14 cellular contexts compared by ENCODE assay signal in the genomic region with DNA sequence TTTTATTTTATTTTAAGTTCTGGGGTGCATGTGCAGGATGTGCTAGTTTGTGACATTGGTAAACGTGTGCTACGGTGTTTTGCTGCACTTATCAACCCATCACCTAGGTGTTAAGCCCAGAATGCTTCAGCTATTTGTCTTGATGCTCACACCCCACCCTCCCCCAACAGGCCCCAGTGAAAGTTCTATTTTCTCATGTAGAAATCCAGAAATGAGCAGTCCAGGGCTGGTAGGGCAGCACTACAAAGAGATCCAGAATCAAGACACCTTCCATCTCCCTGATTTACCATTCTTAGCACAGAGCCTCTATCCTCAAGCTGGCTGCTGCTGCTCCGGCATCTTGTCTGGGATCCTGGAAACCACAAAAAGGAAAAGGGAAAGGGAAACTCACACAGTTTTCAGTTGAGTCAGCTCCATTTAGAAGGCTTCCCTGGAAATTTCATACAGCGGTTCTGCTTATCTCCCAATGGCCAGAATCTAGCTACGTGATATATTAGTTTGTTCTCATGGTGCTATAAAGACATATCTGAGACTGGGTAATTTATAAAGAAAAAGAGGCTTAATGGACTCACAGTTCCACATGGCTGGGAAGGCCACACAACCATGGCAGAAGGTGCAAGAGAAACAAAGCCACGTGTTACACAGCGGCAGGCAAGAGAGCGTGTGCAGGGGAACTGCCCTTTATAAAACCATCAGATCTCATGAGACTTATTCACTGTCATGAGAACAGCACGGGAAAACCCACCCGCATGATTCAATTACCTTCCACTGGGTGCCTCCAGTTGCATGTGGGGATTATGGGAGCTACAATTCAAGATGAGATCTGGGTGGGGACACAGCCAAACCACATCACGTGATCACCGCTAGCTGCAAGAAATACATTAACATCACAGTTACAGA.
DNase-seq lines count a peak whose midpoint lies in the region; ATAC-seq, FAIRE-seq and TF ChIP-seq lines count a peak whose summit lies in the region.
"Had no signal": no experiment of that assay in that cellular context is flagged by ENCODE, and none has a peak within 500 bp of the region (broad histone marks: within the 10 kb centered on the region; RNA-seq: fewer than 3 reads in every experiment).

No MANE protein-coding gene starts in this region.

- H3K9me3 ChIP-seq in MM.1S (replicated peaks; ENCODE audit: insufficient read depth, low read length), result no peaks in the 10 kb centered on the region
- H3K9me3 ChIP-seq: lower lobe of right lung had no signal

- H3K9me2 ChIP-seq in MM.1S (replicated peaks; ENCODE audit: insufficient read depth, low read length), result no peaks in the 10 kb centered on the region

- no peaks in the 10 kb centered on the region for H4K20me1 ChIP-seq in MM.1S (ENCODE audit: insufficient read depth, low read length)

- peaks cover 19% of the 10 kb centered on the region for H3K4me1 Mint-ChIP-seq in stimulated activated memory B cell treated with anti-CD40 and anti-IgM and Interleukin-4, amounts not matched to agents 10 μg/mL and 1 μg/mL and 100 μg/mL, for 72 hours

- H3K9ac ChIP-seq in MM.1S (ENCODE audit: low read length), result no peak overlapping the region

- H3K27me3 Mint-ChIP-seq in stimulated activated memory B cell treated with anti-CD40 and anti-IgM and Interleukin-4, amounts not matched to agents 10 μg/mL and 1 μg/mL and 100 μg/mL, for 72 hours, result no peaks in the 10 kb centered on the region

- H3K27me3 ChIP-seq in MM.1S (replicated peaks; ENCODE audit: insufficient read depth, low read length), result no peaks in the 10 kb centered on the region

- no peak for FAIRE-seq in RCC 7860 (lab: Jason Lieb, UNC)

- H3K4me3 ChIP-seq in MM.1S (ENCODE audit: low read length), result no peak overlapping the region
- H3K4me3 ChIP-seq: lower lobe of right lung had no signal

- no peak overlapping the region for H3K27ac ChIP-seq in MM.1S (ENCODE audit: low read length)
- H3K27ac ChIP-seq: lower lobe of right lung had no signal

- H3K4me2 ChIP-seq in MM.1S (ENCODE audit: low read depth, low read length), result no peak overlapping the region

- peak overlapping the region; percentile 74 for H3K4me3 Mint-ChIP-seq in stimulated activated memory B cell treated with anti-CD40 and anti-IgM and Interleukin-4, amounts not matched to agents 10 μg/mL and 1 μg/mL and 100 μg/mL, for 72 hours

- no peaks in the 10 kb centered on the region for H3K79me2 ChIP-seq in MM.1S (ENCODE audit: low read length)

- DNase-seq in stimulated activated CD4-positive, alpha-beta T cell treated with anti-CD3 and anti-CD28 coated beads, Interleukin-15, amount 100 ng/mL, for 24 hours, result peak; percentile 18
- no peak for DNase-seq in stimulated activated CD4-positive, alpha-beta T cell treated with anti-CD3 and anti-CD28 coated beads, Interleukin-4, amount 100 ng/mL, for 24 hours
- DNase-seq in NCI-H2029 (lab: John Stamatoyannopoulos, UW) (no peak), MM.1S (no peak), RCC 7860 (ENCODE audit: low spot score) (no peak)
- DNase-seq: aorta; DMS79; lower lobe of right lung; NCI-H146; NK-92 treated with Interleukin-12 subunit alpha and Interleukin-12 subunit beta, amount 100 ng/mL, for 24 hours; T-helper 1 cell had no signal

- no peaks in the 10 kb centered on the region for H3F3A ChIP-seq in MM.1S (ENCODE audit: insufficient read depth, low read length)

- ATAC-seq in GM21737 (IDR thresholded peaks at IDR 0.05; ENCODE audit: unreplicated experiment) (peak; percentile 45), HG03432 (IDR thresholded peaks at IDR 0.05; ENCODE audit: unreplicated experiment) (peak; percentile 73)
- peak; percentile 87 for ATAC-seq in stimulated activated memory B cell treated with anti-CD40 and anti-IgM and Interleukin-4, amounts not matched to agents 10 μg/mL and 1 μg/mL and 100 μg/mL, for 72 hours
- ATAC-seq: lower lobe of right lung had no signal

- no peak for TF ChIP-seq CTCF in MM.1S (IDR thresholded peaks at IDR 0.05; ENCODE audit: low read length)

- no peaks in the 10 kb centered on the region for H3K9me3 Mint-ChIP-seq in stimulated activated memory B cell treated with anti-CD40 and anti-IgM and Interleukin-4, amounts not matched to agents 10 μg/mL and 1 μg/mL and 100 μg/mL, for 72 hours

- H3K36me3 ChIP-seq in MM.1S (replicated peaks; ENCODE audit: insufficient read depth, low read length), result no peaks in the 10 kb centered on the region
- H3K36me3 ChIP-seq: lower lobe of right lung had no signal

- peak overlapping the region; percentile 89 for H3K27ac Mint-ChIP-seq in stimulated activated memory B cell treated with anti-CD40 and anti-IgM and Interleukin-4, amounts not matched to agents 10 μg/mL and 1 μg/mL and 100 μg/mL, for 72 hours

- no peaks in the 10 kb centered on the region for H3K4me1 ChIP-seq in MM.1S (ENCODE audit: low read length)
- H3K4me1 ChIP-seq: lower lobe of right lung had no signal

- no peak overlapping the region for H2AFZ ChIP-seq in MM.1S (ENCODE audit: low read length)

- H3K36me3 Mint-ChIP-seq in stimulated activated memory B cell treated with anti-CD40 and anti-IgM and Interleukin-4, amounts not matched to agents 10 μg/mL and 1 μg/mL and 100 μg/mL, for 72 hours, result no peaks in the 10 kb centered on the region
